ENCODE assay signal across 13 cellular contexts in the genomic region with DNA sequence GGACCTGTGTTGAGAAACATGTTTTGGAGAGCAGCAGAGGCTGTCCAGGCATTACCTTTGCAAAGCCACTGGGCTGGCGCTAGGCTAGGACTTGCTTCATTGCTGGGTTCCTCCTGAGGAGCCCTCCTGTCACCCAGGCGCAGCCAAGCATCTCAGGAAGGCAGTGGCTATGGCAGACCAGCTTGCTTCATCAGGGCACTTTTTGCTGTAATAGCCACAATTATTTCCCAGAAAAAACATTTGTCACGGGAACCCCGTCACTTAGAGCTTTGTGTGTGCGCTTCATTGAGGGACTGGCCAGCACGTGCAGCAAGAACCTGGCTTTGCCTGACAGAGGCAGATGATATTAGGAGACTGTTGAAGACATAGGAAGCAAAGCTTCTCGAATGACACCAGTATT. TPM values are rescaled to one million over a fixed set of nuclear protein-coding genes. Genes with fewer than 3 reads are reported as not detected.
"Had no signal": no experiment of that assay in that cellular context is flagged by ENCODE, and none has a peak within 500 bp of the region (broad histone marks: within the 10 kb centered on the region; RNA-seq: fewer than 3 reads in every experiment).

No MANE protein-coding gene starts in this region.

- H3K27me3 Mint-ChIP-seq: activated naive CD8-positive, alpha-beta T cell treated with anti-CD3 and anti-CD28 coated beads, Interleukin-2, amount 50 U/mL, for 24 hours; memory B cell had no signal

- H3K4me1 Mint-ChIP-seq: activated naive CD8-positive, alpha-beta T cell treated with anti-CD3 and anti-CD28 coated beads, Interleukin-2, amount 50 U/mL, for 24 hours had no signal

- H3K9me3 ChIP-seq: ascending aorta, right atrium auricular region, tibial artery had no signal

- H3K27ac ChIP-seq: ascending aorta, right atrium auricular region, skin epidermis, tibial artery had no signal

- DNase-seq: activated CD4-positive, alpha-beta T cell treated with anti-CD3 and anti-CD28 coated beads for 4 hours; activated CD8-positive, alpha-beta T cell treated with anti-CD3 and anti-CD28 coated beads, Interleukin-2, amount 10 ng/mL, durations not matched to agents 7 days and 5 days; activated naive CD4-positive, alpha-beta T cell treated with Interleukin-2 at 50 U/mL for 16 hours; activated naive CD8-positive, alpha-beta T cell treated with anti-CD3 and anti-CD28 coated beads, Interleukin-2, amount 50 U/mL, for 24 hours; foreskin melanocyte; head of caudate nucleus; tibial artery had no signal

- H3K36me3 ChIP-seq: ascending aorta, right atrium auricular region, tibial artery had no signal

- H3K4me3 ChIP-seq: ascending aorta, right atrium auricular region, skin epidermis, tibial artery had no signal

- H3K27ac Mint-ChIP-seq: activated CD8-positive, alpha-beta T cell treated with anti-CD3 and anti-CD28 coated beads, Interleukin-2, amount 10 ng/mL, durations not matched to agents 7 days and 5 days; activated naive CD8-positive, alpha-beta T cell treated with anti-CD3 and anti-CD28 coated beads, Interleukin-2, amount 50 U/mL, for 24 hours; memory B cell had no signal

- H3K9me3 Mint-ChIP-seq: activated naive CD8-positive, alpha-beta T cell treated with anti-CD3 and anti-CD28 coated beads, Interleukin-2, amount 50 U/mL, for 24 hours; memory B cell had no signal

- H3K36me3 Mint-ChIP-seq: memory B cell had no signal

- H3K4me3 Mint-ChIP-seq: activated CD8-positive, alpha-beta T cell treated with anti-CD3 and anti-CD28 coated beads, Interleukin-2, amount 10 ng/mL, durations not matched to agents 7 days and 5 days; activated naive CD8-positive, alpha-beta T cell treated with anti-CD3 and anti-CD28 coated beads, Interleukin-2, amount 50 U/mL, for 24 hours; memory B cell had no signal

- ATAC-seq: activated CD8-positive, alpha-beta T cell treated with anti-CD3 and anti-CD28 coated beads, Interleukin-2, amount 10 ng/mL, durations not matched to agents 7 days and 5 days; activated naive CD8-positive, alpha-beta T cell treated with anti-CD3 and anti-CD28 coated beads, Interleukin-2, amount 50 U/mL, for 24 hours; left lobe of liver had no signal

- H3K27me3 ChIP-seq: ascending aorta, right atrium auricular region, tibial artery had no signal

RNA-seq across cellular contexts. Expression of gene NT5DC4, which starts 38.7 kb away (rescaled TPM):
- total RNA-seq: activated CD8-positive, alpha-beta T cell treated with anti-CD3 and anti-CD28 coated beads, Interleukin-2, amount 10 ng/mL, durations not matched to agents 7 days and 5 days; ascending aorta; bronchial epithelial cell; left lobe of liver; right atrium auricular region had no signal
